In genomic region chr2:233919319-233919718, GRCh38 we compare ENCODE assay signal across 24 cellular contexts. TPM values are rescaled to one million over a fixed set of nuclear protein-coding genes. Genes with fewer than 3 reads are reported as not detected.
"Had no signal": no experiment of that assay in that cellular context is flagged by ENCODE, and none has a peak within 500 bp of the region (broad histone marks: within the 10 kb centered on the region; RNA-seq: fewer than 3 reads in every experiment).

No MANE protein-coding gene starts in this region.

- H3K9me2 ChIP-seq: SK-N-SH had no signal

- H3K36me3 ChIP-seq: Peyer's patch, SJCRH30 had no signal

- H3K9ac ChIP-seq: SK-N-SH had no signal

- H3K4me2 ChIP-seq: SK-N-SH had no signal

- FAIRE-seq: HTR-8/SVneo had no signal

- DNase-seq: Kasumi-1, KG1, MM.1S, NCI-H1092 treated with DMSO at 0.1 percent for 48 hours, NCI-H1436, NCI-H187, NCI-H2029, NCI-H2081 treated with DMSO at 0.1 percent for 48 hours, NCI-H2171, NCI-H446, NCI-H510A, NCI-H524 treated with DMSO at 0.1 percent for 48 hours, NCI-H69, NCI-H774, Peyer's patch, SHP77 treated with DMSO at 0.1 percent for 48 hours, SJCRH30, SK-N-SH, T-cell had no signal

- H3K27me3 ChIP-seq: Peyer's patch had no signal

- H3K9me3 ChIP-seq: Peyer's patch, SJCRH30, SK-N-SH had no signal

- H3K4me3 ChIP-seq: Peyer's patch, SJCRH30 had no signal

- H3K4me1 ChIP-seq: Peyer's patch, SJCRH30 had no signal

- ATAC-seq: Right ventricle myocardium inferior had no signal

- H3K27ac ChIP-seq: HL-60, Peyer's patch, SJCRH30 had no signal

RNA-seq across cellular contexts. Expression of gene TRPM8, which starts 2.1 kb away (rescaled TPM):
- total RNA-seq: OCI-LY7, PC-3, Peyer's patch, Right ventricle myocardium inferior, T-cell had no signal
